12 cellular contexts compared by ENCODE assay signal in genomic region chr17:19347323-19348080, GRCh38. TPM values are rescaled to one million over a fixed set of nuclear protein-coding genes. Genes with fewer than 3 reads are reported as not detected.
DNase-seq lines count a peak whose midpoint lies in the region; ATAC-seq and TF ChIP-seq lines count a peak whose summit lies in the region.
"Had no signal": no experiment of that assay in that cellular context is flagged by ENCODE, and none has a peak within 500 bp of the region (broad histone marks: within the 10 kb centered on the region; RNA-seq: fewer than 3 reads in every experiment).

No MANE protein-coding gene starts in this region.

- no peaks in the 10 kb centered on the region for H3K4me1 ChIP-seq in MM.1S (ENCODE audit: low read length)
- H3K4me1 ChIP-seq: pancreas had no signal

- no peak overlapping the region for H3K4me2 ChIP-seq in MM.1S (ENCODE audit: low read depth, low read length)

- DNase-seq in natural killer cell treated with Interleukin-12 subunit alpha and Interleukin-12 subunit beta and Interleukin-15 and Interleukin-18, amount 100 ng/mL, for 72 hours (ENCODE audit: low spot score), result peak; percentile 28
- DNase-seq in natural killer cell (no peak), progenitor cell of endocrine pancreas (ENCODE audit: low spot score, unreplicated experiment) (no peak), MM.1S (no peak), OCI-M2 (lab: John Stamatoyannopoulos, UW; ENCODE audit: unreplicated experiment) (no peak)
- DNase-seq: activated CD4-positive, alpha-beta T cell treated with anti-CD3 and anti-CD28 coated beads, Interleukin-2, amount 50 U/mL, for 48 hours; NCI-H510A had no signal

- H4K20me1 ChIP-seq in MM.1S (ENCODE audit: insufficient read depth, low read length), result no peaks in the 10 kb centered on the region

- H3K79me2 ChIP-seq in MM.1S (ENCODE audit: low read length), result no peaks in the 10 kb centered on the region

- H2AFZ ChIP-seq in MM.1S (ENCODE audit: low read length), result no peak overlapping the region

- H3K4me3 Mint-ChIP-seq in natural killer cell treated with Interleukin-12 subunit alpha and Interleukin-12 subunit beta and Interleukin-15 and Interleukin-18, amount 100 ng/mL, for 72 hours, result no peak overlapping the region
- H3K4me3 Mint-ChIP-seq in natural killer cell (no peak overlapping the region), progenitor cell of endocrine pancreas (ENCODE audit: low read depth) (no peak overlapping the region)

- no peak overlapping the region for H3K9ac ChIP-seq in MM.1S (ENCODE audit: low read length)

- no peaks in the 10 kb centered on the region for H3K36me3 Mint-ChIP-seq in natural killer cell treated with Interleukin-12 subunit alpha and Interleukin-12 subunit beta and Interleukin-15 and Interleukin-18, amount 100 ng/mL, for 72 hours
- H3K36me3 Mint-ChIP-seq in natural killer cell (no peaks in the 10 kb centered on the region), progenitor cell of endocrine pancreas (ENCODE audit: insufficient read depth) (peaks cover 13% of the 10 kb centered on the region)

- H3K9me2 ChIP-seq in MM.1S (replicated peaks; ENCODE audit: insufficient read depth, low read length), result no peaks in the 10 kb centered on the region

- H3K9me3 Mint-ChIP-seq in natural killer cell treated with Interleukin-12 subunit alpha and Interleukin-12 subunit beta and Interleukin-15 and Interleukin-18, amount 100 ng/mL, for 72 hours, result no peaks in the 10 kb centered on the region
- H3K9me3 Mint-ChIP-seq in natural killer cell (no peaks in the 10 kb centered on the region), progenitor cell of endocrine pancreas (ENCODE audit: low read depth) (no peaks in the 10 kb centered on the region)

- H3K9me3 ChIP-seq in MM.1S (replicated peaks; ENCODE audit: insufficient read depth, low read length), result no peaks in the 10 kb centered on the region
- H3K9me3 ChIP-seq: MG63, pancreas had no signal

- ATAC-seq in natural killer cell treated with Interleukin-12 subunit alpha and Interleukin-12 subunit beta and Interleukin-15 and Interleukin-18, amount 100 ng/mL, for 72 hours, result no peak
- no peak for ATAC-seq in natural killer cell
- peak; percentile 9 for ATAC-seq in esophagus mucosa
- no peak for ATAC-seq in HG03520 (IDR thresholded peaks at IDR 0.05; ENCODE audit: unreplicated experiment)
- no peak for ATAC-seq in HG03095 (IDR thresholded peaks at IDR 0.05; ENCODE audit: unreplicated experiment)

- no peaks in the 10 kb centered on the region for H3K4me1 Mint-ChIP-seq in natural killer cell treated with Interleukin-12 subunit alpha and Interleukin-12 subunit beta and Interleukin-15 and Interleukin-18, amount 100 ng/mL, for 72 hours (ENCODE audit: low read depth in 2 of 2)
- H3K4me1 Mint-ChIP-seq in natural killer cell, result no peaks in the 10 kb centered on the region
- peaks cover 8% of the 10 kb centered on the region for H3K4me1 Mint-ChIP-seq in progenitor cell of endocrine pancreas (ENCODE audit: low read depth)

- H3K36me3 ChIP-seq in MM.1S (replicated peaks; ENCODE audit: insufficient read depth, low read length), result no peaks in the 10 kb centered on the region
- H3K36me3 ChIP-seq: MG63, pancreas had no signal

- no peaks in the 10 kb centered on the region for H3K27me3 ChIP-seq in MM.1S (replicated peaks; ENCODE audit: insufficient read depth, low read length)
- H3K27me3 ChIP-seq: MG63, pancreas had no signal

- H3K27ac Mint-ChIP-seq in natural killer cell treated with Interleukin-12 subunit alpha and Interleukin-12 subunit beta and Interleukin-15 and Interleukin-18, amount 100 ng/mL, for 72 hours, result no peak overlapping the region
- H3K27ac Mint-ChIP-seq in natural killer cell (no peak overlapping the region), progenitor cell of endocrine pancreas (peak overlapping the region; percentile 86)

- H3K27me3 Mint-ChIP-seq in natural killer cell treated with Interleukin-12 subunit alpha and Interleukin-12 subunit beta and Interleukin-15 and Interleukin-18, amount 100 ng/mL, for 72 hours, result no peaks in the 10 kb centered on the region
- H3K27me3 Mint-ChIP-seq in natural killer cell (ENCODE audit: low read depth in 2 of 2) (no peaks in the 10 kb centered on the region), progenitor cell of endocrine pancreas (no peaks in the 10 kb centered on the region)

- no peak overlapping the region for H3K27ac ChIP-seq in MM.1S (ENCODE audit: low read length)
- H3K27ac ChIP-seq: pancreas had no signal

- no peaks in the 10 kb centered on the region for H3F3A ChIP-seq in MM.1S (ENCODE audit: insufficient read depth, low read length)

- no peak for TF ChIP-seq CTCF in natural killer cell (IDR thresholded peaks at IDR 0.05)
- no peak for TF ChIP-seq CTCF in progenitor cell of endocrine pancreas (IDR thresholded peaks at IDR 0.05; ENCODE audit: unreplicated experiment)
- TF ChIP-seq CTCF in MM.1S (IDR thresholded peaks at IDR 0.05; ENCODE audit: low read length), result no peak

- intact Hi-C loops in natural killer cell (cut with micrococcal nuclease), result no loop called here

- no peak overlapping the region for H3K4me3 ChIP-seq in MM.1S (ENCODE audit: low read length)
- H3K4me3 ChIP-seq: MG63, pancreas had no signal

RNA-seq across cellular contexts. Expression of gene B9D1, which starts 15.0 kb away (rescaled TPM):
- total RNA-seq in natural killer cell treated with Interleukin-12 subunit alpha and Interleukin-12 subunit beta and Interleukin-15 and Interleukin-18, amount 100 ng/mL, for 72 hours, result 1 to 10 TPM; 2.2 to 4.9 TPM
- total RNA-seq in natural killer cell (1 to 10 TPM; 3.1 to 7.5 (median 3.7) TPM), esophagus mucosa (12.7 TPM), progenitor cell of endocrine pancreas (27.3 and 29.9 TPM in 2 replicates)

RNA-seq across cellular contexts. Expression of gene MAPK7, which starts 30.8 kb away (rescaled TPM):
- 10 to 100 TPM; 28.7 to 29.8 TPM for total RNA-seq in natural killer cell treated with Interleukin-12 subunit alpha and Interleukin-12 subunit beta and Interleukin-15 and Interleukin-18, amount 100 ng/mL, for 72 hours
- total RNA-seq in natural killer cell, result 10 to 100 TPM; 39.2 to 63.5 (median 54.1) TPM
- total RNA-seq in esophagus mucosa, result 35.2 TPM
- 39.0 and 41.8 TPM in 2 replicates for total RNA-seq in progenitor cell of endocrine pancreas

RNA-seq across cellular contexts. Expression of gene MFAP4, which starts 39.5 kb away (rescaled TPM):
- not detected for total RNA-seq in natural killer cell treated with Interleukin-12 subunit alpha and Interleukin-12 subunit beta and Interleukin-15 and Interleukin-18, amount 100 ng/mL, for 72 hours
- total RNA-seq in natural killer cell (not detected), esophagus mucosa (5.2 TPM), progenitor cell of endocrine pancreas (2.3 and 2.5 TPM in 2 replicates)
